23 cellular contexts compared by ENCODE assay signal in the genomic region with DNA sequence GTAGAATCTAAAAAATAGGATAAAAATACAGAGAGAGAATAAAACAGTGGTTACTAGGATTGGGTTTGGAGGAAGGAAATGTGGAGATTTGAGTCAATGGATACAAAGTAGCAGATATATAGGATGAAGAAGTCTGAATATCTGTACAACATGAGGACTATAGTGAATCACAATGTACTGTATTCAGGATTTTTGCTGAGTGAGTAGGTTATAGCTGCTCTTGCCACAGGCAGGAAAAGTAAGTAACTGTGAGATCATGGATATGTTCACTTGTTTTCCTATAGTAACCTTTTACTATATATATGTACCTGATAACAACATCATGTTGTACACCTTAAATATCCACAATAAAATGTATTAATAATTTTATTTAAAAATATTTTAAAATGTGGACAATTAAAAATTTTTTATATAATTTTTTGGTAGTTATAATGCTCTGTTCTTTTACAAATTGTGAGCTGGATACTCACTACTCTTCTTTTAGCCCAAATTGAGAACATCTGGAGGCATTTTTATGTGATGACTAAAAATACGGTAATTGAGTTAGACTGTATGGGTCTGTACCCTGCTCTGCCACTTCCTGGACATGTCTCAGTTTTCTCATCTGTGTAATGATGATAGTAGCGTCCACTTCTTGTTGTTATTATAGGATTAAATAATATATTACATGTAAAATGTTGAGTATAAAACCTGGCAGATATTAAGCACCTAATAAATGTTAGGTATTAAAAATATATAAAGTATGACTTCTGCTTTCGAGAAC.
"Had no signal": no experiment of that assay in that cellular context is flagged by ENCODE, and none has a peak within 500 bp of the region (broad histone marks: within the 10 kb centered on the region; RNA-seq: fewer than 3 reads in every experiment).

No MANE protein-coding gene starts in this region.

- H3K79me2 ChIP-seq: parathyroid adenoma had no signal

- H3K36me3 ChIP-seq: colonic mucosa, neutrophil, right lobe of liver, suprapubic skin, transverse colon, uterus had no signal

- H3K27ac ChIP-seq: colonic mucosa, neutrophil, parathyroid adenoma, right lobe of liver, suprapubic skin, transverse colon, uterus had no signal

- H3K4me1 ChIP-seq: colonic mucosa, parathyroid adenoma, right lobe of liver, uterus had no signal

- ATAC-seq: activated CD8-positive, alpha-beta T cell treated with anti-CD3 and anti-CD28 coated beads for 36 hours; activated T-helper 17 cell treated with anti-CD3 and anti-CD28 coated beads, Interleukin-2, amount 50 U/mL, for 72 hours; left lobe of liver; natural killer cell treated with Interleukin-12 subunit alpha and Interleukin-12 subunit beta and Interleukin-15 and Interleukin-18, amount 100 ng/mL, for 72 hours; right lobe of liver; stimulated activated naive CD8-positive, alpha-beta T cell treated with anti-CD3 and anti-CD28 coated beads, Interleukin-15, amount 100 ng/mL, for 72 hours had no signal

- H3K4me3 ChIP-seq: colonic mucosa, lung, right lobe of liver, suprapubic skin, transverse colon, uterus had no signal

- H3K9me3 ChIP-seq: colonic mucosa, neutrophil, right lobe of liver, suprapubic skin, transverse colon, uterus had no signal

- H3K27me3 ChIP-seq: colonic mucosa, neutrophil, right lobe of liver, suprapubic skin, transverse colon, uterus had no signal

- DNase-seq: activated B cell treated with CpG ODN at 0.5 μM for 24 hours; activated CD4-positive, alpha-beta T cell treated with anti-CD3 and anti-CD28 coated beads for 4 hours; activated CD8-positive, alpha-beta T cell treated with anti-CD3 and anti-CD28 coated beads for 36 hours; activated naive CD4-positive, alpha-beta T cell; activated naive CD8-positive, alpha-beta T cell treated with anti-CD3 and anti-CD28 coated beads for 36 hours; activated T-cell treated with anti-CD3 and anti-CD28 coated beads, Interleukin-2, amount 50 U/mL, for 1 hour; aorta; colonic mucosa; head of caudate nucleus; right lobe of liver; small intestine; stimulated activated CD4-positive, alpha-beta T cell treated with anti-CD3 and anti-CD28 coated beads, Interleukin-4, amount 100 ng/mL, for 1 hour; stimulated activated naive CD8-positive, alpha-beta T cell treated with anti-CD3 and anti-CD28 coated beads, Interleukin-15, amount 100 ng/mL, for 72 hours; T-helper 9 cell; transverse colon; uterus had no signal
